Comparison of ENCODE assay signal across 14 cellular contexts in the genomic region with DNA sequence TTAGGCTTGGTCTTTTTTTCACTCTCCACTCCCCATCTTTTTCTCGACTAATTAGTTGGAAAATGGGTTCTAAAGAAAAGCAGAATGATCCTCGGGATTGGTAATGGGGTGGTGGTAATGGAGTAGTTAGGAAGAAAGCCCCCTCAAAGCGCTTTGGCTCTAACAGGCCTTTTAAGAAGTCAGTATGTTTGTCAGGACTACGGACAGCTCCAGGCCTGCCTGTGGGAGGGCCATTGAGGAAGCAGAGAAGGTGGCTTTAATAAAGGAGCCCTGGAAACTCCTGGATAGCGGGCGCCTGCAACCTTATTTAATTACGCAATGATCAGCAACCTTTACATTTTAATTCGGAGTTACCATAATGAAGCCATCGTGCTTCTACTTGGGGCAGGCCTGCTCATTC.
A peak's percentile ranks its signal among the peaks of the same experiment; 100 is the strongest.
DNase-seq lines count a peak whose midpoint lies in the region; FAIRE-seq and TF ChIP-seq lines count a peak whose summit lies in the region.
"Had no signal": no experiment of that assay in that cellular context is flagged by ENCODE, and none has a peak within 500 bp of the region (broad histone marks: within the 10 kb centered on the region; RNA-seq: fewer than 3 reads in every experiment).

No MANE protein-coding gene starts in this region.

- H3K36me3 ChIP-seq in breast epithelium (no peaks in the 10 kb centered on the region), NT2/D1 (ENCODE audit: insufficient read depth, insufficient read length, low read length) (no peaks in the 10 kb centered on the region)
- H3K36me3 ChIP-seq: thoracic aorta had no signal

- CTCF ChIA-PET in MCF 10A (lab: Yijun Ruan, JAX): no interaction called here

- TF ChIP-seq POLR2A in breast epithelium (IDR thresholded peaks at IDR 0.05): no peak

- peak; percentile 52 for DNase-seq in MCF 10A (ENCODE audit: unreplicated experiment)
- no peak for DNase-seq in breast epithelium (ENCODE audit: low spot score in 2 of 2)
- peak; percentile 49 for DNase-seq in NT2/D1 (ENCODE audit: low read depth, low spot score)
- DNase-seq in ecto neural progenitor cell (ENCODE audit: low spot score): peak; percentile 66
- DNase-seq in urothelium cell line (ENCODE audit: low spot score): peak; percentile 45
- DNase-seq in SIG-M5 (lab: John Stamatoyannopoulos, UW): no peak
- no peak for DNase-seq in NCI-H2081 (lab: John Stamatoyannopoulos, UW)
- DNase-seq in anterior cingulate cortex (lab: John Stamatoyannopoulos, UW): no peak
- DNase-seq: activated CD8-positive, alpha-beta memory T cell treated with anti-CD3 and anti-CD28 coated beads, Interleukin-2, amount 10 ng/mL, durations not matched to agents 7 days and 5 days; NCI-H1092 treated with DMSO at 0.1 percent for 48 hours; NCI-H526; right cardiac atrium had no signal

- intact Hi-C loops in MCF 10A (cut with micrococcal nuclease): no loop called here
- intact Hi-C loops in breast epithelium (cut with DNase I; ENCODE audit: low total_unique reads): no loop called here

- no peaks in the 10 kb centered on the region for H3K9me3 Mint-ChIP-seq in MCF 10A (ENCODE audit: unreplicated experiment)

- POLR2A ChIA-PET in MCF 10A (lab: Yijun Ruan, JAX): interaction anchor here (0.6 kb wide), 1 partner anchor 339 kb away, joined by 3 read pairs; no protein-coding TSS in a partner anchor

- H3K9me3 ChIP-seq in breast epithelium (no peaks in the 10 kb centered on the region), NT2/D1 (ENCODE audit: insufficient read depth, low read length) (no peaks in the 10 kb centered on the region)
- H3K9me3 ChIP-seq: thoracic aorta had no signal

- H3K27ac Mint-ChIP-seq in MCF 10A (ENCODE audit: low read depth, unreplicated experiment): no peak overlapping the region
- H3K27ac Mint-ChIP-seq: activated CD8-positive, alpha-beta memory T cell treated with anti-CD3 and anti-CD28 coated beads, Interleukin-2, amount 10 ng/mL, durations not matched to agents 7 days and 5 days; T-helper 1 cell treated with Interleukin-12 subunit alpha and Interleukin-12 subunit beta and Interleukin-4 antibody, amounts not matched to agents 30 μg/mL and 1 μg/mL, for 36 hours had no signal

- H3K9ac ChIP-seq in NT2/D1 (ENCODE audit: insufficient read length, low read depth): no peak overlapping the region

- H3K27me3 ChIP-seq in breast epithelium: no peaks in the 10 kb centered on the region
- H3K27me3 ChIP-seq in NT2/D1 (ENCODE audit: insufficient read depth, insufficient read length): no peaks in the 10 kb centered on the region

- no peaks in the 10 kb centered on the region for H3K4me1 Mint-ChIP-seq in MCF 10A (ENCODE audit: insufficient read depth, unreplicated experiment)
- H3K4me1 Mint-ChIP-seq: activated CD8-positive, alpha-beta memory T cell treated with anti-CD3 and anti-CD28 coated beads, Interleukin-2, amount 10 ng/mL, durations not matched to agents 7 days and 5 days had no signal

- no TSS peak for BruUV-seq in MCF 10A (replicated peaks; lab: Mats Ljungman, UMichigan)

- H3K4me3 Mint-ChIP-seq in MCF 10A (ENCODE audit: unreplicated experiment): no peak overlapping the region
- H3K4me3 Mint-ChIP-seq: activated CD8-positive, alpha-beta memory T cell treated with anti-CD3 and anti-CD28 coated beads, Interleukin-2, amount 10 ng/mL, durations not matched to agents 7 days and 5 days; T-helper 1 cell treated with Interleukin-12 subunit alpha and Interleukin-12 subunit beta and Interleukin-4 antibody, amounts not matched to agents 30 μg/mL and 1 μg/mL, for 36 hours had no signal

- H3K4me3 ChIP-seq in breast epithelium (no peak overlapping the region), NT2/D1 (ENCODE audit: insufficient read length, low read depth) (no peak overlapping the region)
- H3K4me3 ChIP-seq: thoracic aorta had no signal

- no peak overlapping the region for H3K27ac ChIP-seq in breast epithelium
- H3K27ac ChIP-seq: thoracic aorta had no signal

- no peaks in the 10 kb centered on the region for H3K36me3 Mint-ChIP-seq in MCF 10A (ENCODE audit: insufficient read depth, unreplicated experiment)
- H3K36me3 Mint-ChIP-seq: activated CD8-positive, alpha-beta memory T cell treated with anti-CD3 and anti-CD28 coated beads, Interleukin-2, amount 10 ng/mL, durations not matched to agents 7 days and 5 days had no signal

- no peak for FAIRE-seq in urothelium cell line (lab: Jason Lieb, UNC)

- TF ChIP-seq CTCF in MCF 10A (IDR thresholded peaks at IDR 0.05; ENCODE audit: unreplicated experiment) (no peak), breast epithelium (IDR thresholded peaks at IDR 0.05) (no peak)

- H3K4me1 ChIP-seq in breast epithelium (no peaks in the 10 kb centered on the region), NT2/D1 (ENCODE audit: insufficient read depth, insufficient read length) (no peaks in the 10 kb centered on the region)

- H3K27me3 Mint-ChIP-seq in MCF 10A (ENCODE audit: insufficient read depth, unreplicated experiment): no peaks in the 10 kb centered on the region
- H3K27me3 Mint-ChIP-seq: activated CD8-positive, alpha-beta memory T cell treated with anti-CD3 and anti-CD28 coated beads, Interleukin-2, amount 10 ng/mL, durations not matched to agents 7 days and 5 days had no signal

Comparison
In these comparisons a context has a peak if more than half of its experiments do, and no peak if none do; other contexts are left out.
1. DNase-seq: peak in MCF 10A (single experiment), NT2/D1 (single experiment), ecto neural progenitor cell (single experiment) and urothelium cell line (single experiment); none in breast epithelium (0 of 2), SIG-M5 (single experiment), NCI-H2081 (0 of 2) and anterior cingulate cortex (0 of 58).